In genomic region chr11:100498780-100499179, GRCh38 we compare ENCODE assay signal across 7 cellular contexts.
"Had no signal": no experiment of that assay in that cellular context is flagged by ENCODE, and none has a peak within 500 bp of the region (broad histone marks: within the 10 kb centered on the region; RNA-seq: fewer than 3 reads in every experiment).

No MANE protein-coding gene starts in this region.

- FAIRE-seq: G401.6, GM12891, GM12892, GM18507, GM19239 had no signal

- DNase-seq: GDM1, GF-D8 had no signal
